In genomic region chr5:6379246-6379645, GRCh38 we compare ENCODE assay signal across 9 cellular contexts. TPM values are rescaled to one million over a fixed set of nuclear protein-coding genes. Genes with fewer than 3 reads are reported as not detected.
DNase-seq lines count a peak whose midpoint lies in the region; ATAC-seq, FAIRE-seq and TF ChIP-seq lines count a peak whose summit lies in the region.
"Had no signal": no experiment of that assay in that cellular context is flagged by ENCODE, and none has a peak within 500 bp of the region (broad histone marks: within the 10 kb centered on the region; RNA-seq: fewer than 3 reads in every experiment).

No MANE protein-coding gene starts in this region.

- H3K9ac ChIP-seq in BLaER1 treated with 17β-estradiol and CSF1 and Interleukin-3, amounts not matched to agents 10 nM and 100 nM: peak overlapping the region in 9 of 11 experiments; percentile 57 to 97 (median 94); a peak in 15 of 22 replicates
- no peak overlapping the region for H3K9ac ChIP-seq in IMR-90 (ENCODE audit: low read depth, low read length)
- H3K9ac ChIP-seq in GM12878 (ENCODE audit: control insufficient read depth, insufficient read depth, low read length): peak overlapping the region; percentile 82

- no CpG with 5 or more reads among the region's 4 CpGs for whole genome bisulfite sequencing in IMR-90 (ENCODE audit: extremely low coverage in 2 of 2, insufficient read length in 1 of 2), 2 experiments
- 95% methylated on average over 4 of the region's 4 CpGs for WGBS in GM12878 (ENCODE audit: insufficient coverage, insufficient replicate concordance, low lambda C conversion rate, missing lambda C conversion rate)

- H2BK5ac ChIP-seq in IMR-90 (ENCODE audit: low read depth, low read length, poor library complexity, severe bottlenecking): no peak overlapping the region

- SMC1A ChIA-PET in GM12878 (lab: Charles Lee; ENCODE audit: uncharacterized antibody, unreplicated experiment): interaction anchor here (0.6 to 1.6 kb wide), 6 partner anchors 25 to 191 kb away, joined by 3 to 5 read pairs (median 3); no protein-coding TSS in a partner anchor

- no peak overlapping the region for H2BK20ac ChIP-seq in IMR-90 (ENCODE audit: low read depth, low read length)

- peaks cover 32% of the 10 kb centered on the region for H3K79me2 ChIP-seq in GM12878 (ENCODE audit: control insufficient read depth, insufficient read depth, low read length)

- TF ChIP-seq CTCF in IMR-90 (conservative IDR thresholded peaks at IDR 0.05; ENCODE audit: low read depth, low read length) (no peak), GM12878 (IDR thresholded peaks at IDR 0.05 in 2 of 3, conservative IDR thresholded peaks at IDR 0.05 in 1 of 3; ENCODE audit: control insufficient read depth in 2 of 3, extremely low read depth in 1 of 3, insufficient read depth in 1 of 3, low read depth in 3 of 3, low read length in 3 of 3) (no peak), nephron (IDR thresholded peaks at IDR 0.05; ENCODE audit: unreplicated experiment in 3 of 3) (no peak)

- no peaks in the 10 kb centered on the region for H3K9me3 ChIP-seq in BLaER1 treated with 17β-estradiol and CSF1 and Interleukin-3, amounts not matched to agents 10 nM and 100 nM (replicated peaks in 1 of 11)
- no peaks in the 10 kb centered on the region for H3K9me3 ChIP-seq in IMR-90 (ENCODE audit: control insufficient read depth, insufficient read depth, low read length)
- no peaks in the 10 kb centered on the region for H3K9me3 ChIP-seq in GM12878 (replicated peaks; ENCODE audit: control insufficient read depth, insufficient read depth, low read length)

- H2AK5ac ChIP-seq in IMR-90 (ENCODE audit: low read depth, low read length): no peak overlapping the region

- no peak overlapping the region for H2BK120ac ChIP-seq in IMR-90 (ENCODE audit: low read depth, low read length)

- H3K4ac ChIP-seq in IMR-90 (ENCODE audit: low read depth, low read length): no peak overlapping the region

- H4K91ac ChIP-seq in IMR-90 (ENCODE audit: insufficient read depth, low read depth, low read length): no peak overlapping the region

- H3K23ac ChIP-seq in IMR-90 (ENCODE audit: low read depth, low read length): no peak overlapping the region

- no peak overlapping the region for H3K14ac ChIP-seq in IMR-90 (replicated peaks; ENCODE audit: low read depth, low read length)

- H3K4me1 Mint-ChIP-seq in nephron: peaks cover 24% of the 10 kb centered on the region

- H3K4me3 ChIP-seq in BLaER1 treated with 17β-estradiol and CSF1 and Interleukin-3, amounts not matched to agents 10 nM and 100 nM: peak overlapping the region; percentile 90 to 100 (median 98); a peak in 19 of 20 replicates
- H3K4me3 ChIP-seq in IMR-90 (ENCODE audit: insufficient read depth, low read depth, low read length) (no peak overlapping the region), GM12878 (peak overlapping the region; percentile 99)

- no peak for DNase-seq in IMR-90
- DNase-seq in GM12878 (ENCODE audit: low read depth, low spot score): no peak
- no peak for DNase-seq in SW480 (ENCODE audit: low spot score)
- no peak for DNase-seq in T-helper 9 cell
- DNase-seq in DMS 273 (lab: John Stamatoyannopoulos, UW; ENCODE audit: unreplicated experiment): no peak
- DNase-seq in ecto neural progenitor cell (ENCODE audit: low spot score): no peak
- DNase-seq: DMS53 had no signal

- dilution Hi-C loops in IMR-90 (cut with HindIII; ENCODE audit: low sequenced_read_pairs, unreplicated experiment): no loop called here

- peaks cover 21 to 31% (median 25%) of the 10 kb centered on the region in 10 experiments for H3K4me1 ChIP-seq in BLaER1 treated with 17β-estradiol and CSF1 and Interleukin-3, amounts not matched to agents 10 nM and 100 nM
- H3K4me1 ChIP-seq in IMR-90 (ENCODE audit: control insufficient read depth, insufficient read depth, low read length) (peaks cover 4% of the 10 kb centered on the region), GM12878 (ENCODE audit: control insufficient read depth, insufficient read depth, low read length) (no peaks in the 10 kb centered on the region; the same call in 1 of the 2 replicates)

- CTCF ChIA-PET in IMR-90 (lab: Yijun Ruan, JAX): no interaction called here
- CTCF ChIA-PET in GM12878 (lab: Yijun Ruan, JAX): interaction anchor here (1.0 to 1.6 kb wide), 3 partner anchors 24 to 139 kb away, joined by 3 to 4 read pairs (median 3); no protein-coding TSS in a partner anchor

- peak overlapping the region in 8 of 11 experiments; percentile 9 to 91 (median 65); a peak in 11 of 22 replicates for H3K27ac ChIP-seq in BLaER1 treated with 17β-estradiol and CSF1 and Interleukin-3, amounts not matched to agents 10 nM and 100 nM
- H3K27ac ChIP-seq in IMR-90 (ENCODE audit: insufficient read depth, low read length): no peak overlapping the region
- H3K27ac ChIP-seq in GM12878 (ENCODE audit: control insufficient read depth, insufficient read depth): peak overlapping the region; percentile 30; the same call in 1 of the 2 replicates

- ATAC-seq in IMR-90 (ENCODE audit: low read depth): no peak
- no peak for ATAC-seq in GM12878

- peak overlapping the region; percentile 32; the same call in 1 of the 2 replicates for H4K5ac ChIP-seq in IMR-90 (ENCODE audit: low read depth, low read length)

- in situ Hi-C loops in IMR-90 (cut with MboI; ENCODE audit: low sequenced_read_pairs) (loop anchor here (10.0 kb wide), 2 partner anchors 216 to 884 kb away; no protein-coding TSS in a partner anchor), GM12878 (cut with MboI) (loop anchor here (10.0 kb wide), 1 partner anchor 356 kb away; no protein-coding TSS in a partner anchor)

- H3K36me3 ChIP-seq in BLaER1 treated with 17β-estradiol and CSF1 and Interleukin-3, amounts not matched to agents 10 nM and 100 nM: peaks cover 26 to 33% (median 30%) of the 10 kb centered on the region in 11 experiments
- H3K36me3 ChIP-seq in IMR-90 (ENCODE audit: control insufficient read depth, insufficient read depth, low read length): peaks cover 16% of the 10 kb centered on the region
- peaks cover 4 to 23% of the 10 kb centered on the region in 2 experiments for H3K36me3 ChIP-seq in GM12878 (ENCODE audit: control insufficient read depth in 2 of 2, insufficient read depth in 2 of 2, low read length in 1 of 2)

- no peaks in the 10 kb centered on the region for H3K27me3 ChIP-seq in BLaER1 treated with 17β-estradiol and CSF1 and Interleukin-3, amounts not matched to agents 10 nM and 100 nM
- H3K27me3 ChIP-seq in IMR-90 (ENCODE audit: control insufficient read depth, insufficient read depth, low read length): no peaks in the 10 kb centered on the region
- H3K27me3 ChIP-seq in GM12878 (replicated peaks in 1 of 2; ENCODE audit: control insufficient read depth in 2 of 2, insufficient read depth in 2 of 2, low read length in 1 of 2): no peaks in the 10 kb centered on the region

- H2AFZ ChIP-seq in IMR-90 (replicated peaks; ENCODE audit: low read length, poor library complexity) (peak overlapping the region; percentile 58), GM12878 (ENCODE audit: control insufficient read depth, low read depth, low read length) (peak overlapping the region; percentile 83)

- TF ChIP-seq POLR2A in IMR-90 (IDR thresholded peaks at IDR 0.05; ENCODE audit: low read depth, low read length) (no peak), GM12878 (IDR thresholded peaks at IDR 0.05; ENCODE audit: low read depth, low read length) (no peak)

- no TSS peak for BruUV-seq in IMR-90 (replicated peaks; lab: Mats Ljungman, UMichigan)
- BruUV-seq in GM12878 (replicated peaks; lab: Mats Ljungman, UMichigan): no TSS peak

- H3K56ac ChIP-seq in IMR-90 (ENCODE audit: extremely low read depth, insufficient read depth, low read length): no peak overlapping the region

- no peak overlapping the region for H2BK15ac ChIP-seq in IMR-90 (ENCODE audit: low read depth, low read length)

- H2AK9ac ChIP-seq in IMR-90 (replicated peaks; ENCODE audit: low read depth, low read length, poor library complexity): no peak overlapping the region

- intact Hi-C loops in IMR-90 (cut with micrococcal nuclease) (loop anchor here (10.0 kb wide), 2 partner anchors 226 to 366 kb away; no protein-coding TSS in a partner anchor), GM12878 (cut with micrococcal nuclease; ENCODE audit: unreplicated experiment) (loop anchor here (2.0 to 10.0 kb wide), 5 partner anchors 103 to 627 kb away; partner anchors contain the start of gene TENT4A)

- H3K4me2 ChIP-seq in BLaER1 treated with 17β-estradiol and CSF1 and Interleukin-3, amounts not matched to agents 10 nM and 100 nM: peak overlapping the region; percentile 73 to 100 (median 89)
- no peak overlapping the region for H3K4me2 ChIP-seq in IMR-90 (ENCODE audit: low read depth, low read length)
- peak overlapping the region; percentile 93 for H3K4me2 ChIP-seq in GM12878 (ENCODE audit: control insufficient read depth, insufficient read depth)

- no peak for TF ChIP-seq EP300 in GM12878 (IDR thresholded peaks at IDR 0.05; ENCODE audit: borderline replicate concordance in 1 of 2, control insufficient read depth in 1 of 2, low read depth in 2 of 2, low read length in 2 of 2)

- H4K20me1 ChIP-seq in BLaER1 treated with 17β-estradiol and CSF1 and Interleukin-3, amounts not matched to agents 10 nM and 100 nM: peaks cover 22 to 40% (median 38%) of the 10 kb centered on the region in 11 experiments; a peak in 21 of 22 replicates
- H4K20me1 ChIP-seq in IMR-90 (ENCODE audit: insufficient read depth, low read length) (peaks cover 13% of the 10 kb centered on the region; the same call in 1 of the 2 replicates), GM12878 (ENCODE audit: control insufficient read depth, insufficient read depth) (0 out of 2 replicates have a peak, but pooled peaks cover 3% of the 10 kb centered on the region)

- no peaks in the 10 kb centered on the region for H3K9me3 Mint-ChIP-seq in nephron

- H3K18ac ChIP-seq in IMR-90 (ENCODE audit: low read depth, low read length): no peak overlapping the region

- H3K27me3 Mint-ChIP-seq in nephron (ENCODE audit: low read depth): peaks cover 8% of the 10 kb centered on the region

- H4K8ac ChIP-seq in IMR-90 (ENCODE audit: low read depth in 2 of 2, low read length in 2 of 2): peak overlapping the region; percentile 68 to 89; a peak in 3 of 4 replicates

- peaks cover 19 to 28% of the 10 kb centered on the region in 2 experiments for H3K79me1 ChIP-seq in IMR-90 (ENCODE audit: low read depth in 1 of 2, low read length in 2 of 2)

- POLR2A ChIA-PET in IMR-90 (lab: Charles Lee; ENCODE audit: unreplicated experiment) (no interaction called here), GM12878 (lab: Charles Lee) (interaction anchor here (0.7 kb wide), 1 partner anchor 104 kb away, joined by 4 read pairs; no protein-coding TSS in a partner anchor)

- FAIRE-seq in GM12878 (lab: Jason Lieb, UNC): no peak

- H3K4me3 Mint-ChIP-seq in nephron: peak overlapping the region; percentile 92 to 97 (median 97)

- peaks cover 25% of the 10 kb centered on the region for H3K36me3 Mint-ChIP-seq in nephron (ENCODE audit: low read depth)

- RAD21 ChIA-PET in GM12878 (lab: Charles Lee; ENCODE audit: unreplicated experiment): interaction anchor here (0.7 to 1.2 kb wide), 4 partner anchors 62 to 212 kb away, joined by 3 to 5 read pairs (median 4); no protein-coding TSS in a partner anchor

- no peak for TF ChIP-seq RAD21 in IMR-90 (IDR thresholded peaks at IDR 0.05; ENCODE audit: low read length)
- TF ChIP-seq RAD21 in GM12878 (IDR thresholded peaks at IDR 0.05; ENCODE audit: insufficient read depth, low read depth, low read length): no peak

- peak overlapping the region; percentile 83 to 95 (median 93) for H3K27ac Mint-ChIP-seq in nephron

- no peaks in the 10 kb centered on the region; the same call in 1 of the 2 replicates for H3K9me1 ChIP-seq in IMR-90 (ENCODE audit: insufficient read depth, low read length)

RNA-seq across cellular contexts. Expression of gene MED10, which starts 0.9 kb away (rescaled TPM):
- total RNA-seq in IMR-90 (2012; rRNA removed): 9.1 and 15.6 TPM in 2 replicates
- polyA plus RNA-seq in IMR-90 (2012; rRNA removed): 60.0 and 67.5 TPM in 2 replicates
- polyA plus RNA-seq in IMR-90 (2012; cell fraction: cytosol; rRNA removed): 46.6 and 71.9 TPM in 2 replicates
- polyA plus RNA-seq in IMR-90 (2012; cell fraction: nucleus; rRNA removed; ENCODE audit: low replicate concordance): 32.8 and 63.9 TPM in 2 replicates
- 59.0 and 62.7 TPM in 2 replicates for total RNA-seq in GM12878 (2013; cell fraction: nucleolus; rRNA removed)
- 20.3 and 28.6 TPM in 2 replicates for total RNA-seq in GM12878 (2014; rRNA removed)
- 19.4 and 21.2 TPM in 2 replicates for total RNA-seq in GM12878 (2014; rRNA removed; fragmentation: Illumina TruSeq; extraction: Trizol)
- total RNA-seq in GM12878 (2021): 39.5 and 42.6 TPM in 2 replicates
- polyA plus RNA-seq in GM12878 (2011; ENCODE audit: low read depth): 49.6 TPM
- polyA plus RNA-seq in GM12878 (2011; rRNA removed): 56.0 and 60.3 TPM in 2 replicates
- 55.7 and 56.7 TPM in 2 replicates for polyA plus RNA-seq in GM12878 (2011; cell fraction: cytosol; rRNA removed)
- polyA plus RNA-seq in GM12878 (2011; cell fraction: nucleus; rRNA removed): 59.3 and 75.4 TPM in 2 replicates
- polyA plus RNA-seq in GM12878 (2012): 54.8 and 68.7 TPM in 2 replicates
- polyA plus RNA-seq in GM12878 (2014; fragmentation: Illumina TruSeq; extraction: Trizol): 36.4 and 43.7 TPM in 2 replicates
- 10 to 100 TPM; 37.1 to 49.5 TPM for polyA plus RNA-seq in GM12878 (2014; fragmentation: Nextera tagmentation; extraction: Ambion mirVana)
- polyA plus RNA-seq in GM12878 (2014; rRNA removed): 53.1 and 54.8 TPM in 2 replicates
- polyA plus RNA-seq in GM12878 (2016; fragmentation: Nextera tagmentation; extraction: Ambion mirVana): 100 to 1,000 TPM; 103 to 111 TPM
- polyA minus RNA-seq in GM12878 (2011; rRNA and poly(A)+ RNA removed): 19.0 and 19.3 TPM in 2 replicates
- polyA minus RNA-seq in GM12878 (2011; cell fraction: cytosol; rRNA and poly(A)+ RNA removed): 8.3 and 14.7 TPM in 2 replicates
- 54.4 and 77.1 TPM in 2 replicates for polyA minus RNA-seq in GM12878 (2011; cell fraction: nucleus; rRNA and poly(A)+ RNA removed)
